In the genomic region with DNA sequence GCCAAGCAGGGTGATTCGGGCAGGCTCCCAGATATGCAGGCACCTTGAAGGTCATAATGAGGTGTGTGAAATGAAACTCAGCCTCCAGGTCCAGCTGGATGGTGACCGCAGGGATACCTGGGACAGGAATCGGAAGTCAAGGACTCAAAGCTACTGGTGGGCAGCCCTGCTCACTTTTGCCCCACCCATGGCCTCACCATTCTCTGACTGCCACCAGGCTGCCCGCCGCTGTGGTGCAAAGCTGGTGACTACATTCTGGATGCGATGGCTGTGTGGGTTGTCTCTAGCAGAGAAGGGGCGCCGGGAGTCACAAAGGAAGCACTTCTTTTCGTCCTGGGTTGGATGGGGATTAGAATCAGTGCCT, we compare ENCODE assay signal across 10 cellular contexts. TPM values are rescaled to one million over a fixed set of nuclear protein-coding genes. Genes with fewer than 3 reads are reported as not detected.
DNase-seq lines count a peak whose midpoint lies in the region; ATAC-seq, FAIRE-seq and TF ChIP-seq lines count a peak whose summit lies in the region.
"Had no signal": no experiment of that assay in that cellular context is flagged by ENCODE, and none has a peak within 500 bp of the region (broad histone marks: within the 10 kb centered on the region; RNA-seq: fewer than 3 reads in every experiment).

No MANE protein-coding gene starts in this region.

- H3K4me1 Mint-ChIP-seq in nephron, result peaks cover 19% of the 10 kb centered on the region

- H3K36me3 ChIP-seq in heart right ventricle (peaks cover 0 to 49% (median 32%) of the 10 kb centered on the region in 9 donors), esophagus squamous epithelium (peaks cover 5 to 42% (median 14%) of the 10 kb centered on the region in 3 donors), small intestine (ENCODE audit: control insufficient read depth in 2 of 2, insufficient read depth in 2 of 2, low read length in 2 of 2) (no peaks in the 10 kb centered on the region)

- H3K9me3 ChIP-seq in heart right ventricle, result no peaks in the 10 kb centered on the region
- H3K9me3 ChIP-seq in esophagus squamous epithelium, result no peaks in the 10 kb centered on the region
- H3K9me3 ChIP-seq in small intestine (ENCODE audit: control insufficient read depth, low read depth), result no peaks in the 10 kb centered on the region

- ATAC-seq in heart right ventricle (peak in 2 of 8 donors; percentile 1 to 3), left cardiac atrium (no peak), GM19328 (IDR thresholded peaks at IDR 0.05; ENCODE audit: unreplicated experiment) (no peak)

- H3K27me3 Mint-ChIP-seq in nephron (ENCODE audit: low read depth), result no peaks in the 10 kb centered on the region

- FAIRE-seq in small intestine (lab: Jason Lieb, UNC), result no peak

- no peak for TF ChIP-seq POLR2A in esophagus squamous epithelium (IDR thresholded peaks at IDR 0.05)

- peak overlapping the region; percentile 98 to 99 (median 98) for H3K4me3 Mint-ChIP-seq in nephron

- peak overlapping the region; percentile 77 to 98 (median 80) for H3K27ac Mint-ChIP-seq in nephron

- H3K27me3 ChIP-seq in heart right ventricle (no peaks in the 10 kb centered on the region), esophagus squamous epithelium (no peaks in the 10 kb centered on the region), small intestine (ENCODE audit: control insufficient read depth in 2 of 2, insufficient read depth in 2 of 2, low read length in 2 of 2) (no peaks in the 10 kb centered on the region)

- no peak for DNase-seq in heart right ventricle
- no peak for DNase-seq in left cardiac atrium
- no peak for DNase-seq in esophagus squamous epithelium (lab: John Stamatoyannopoulos, UW)
- DNase-seq in small intestine, result no peak
- DNase-seq in NCI-H446 treated with DMSO at 0.1 percent for 48 hours (lab: John Stamatoyannopoulos, UW), result no peak
- no peak for DNase-seq in SK-N-DZ (ENCODE audit: low spot score)
- DNase-seq: effector memory CD4-positive, alpha-beta T cell; Karpas-422 had no signal

- H3K36me3 Mint-ChIP-seq in nephron (ENCODE audit: low read depth), result peaks cover 19% of the 10 kb centered on the region

- H3K4me1 ChIP-seq in heart right ventricle (peaks cover 15 to 46% (median 35%) of the 10 kb centered on the region in 9 donors), esophagus squamous epithelium (peaks cover 24 to 52% (median 24%) of the 10 kb centered on the region in 3 donors), small intestine (ENCODE audit: control insufficient read depth in 2 of 2, insufficient read depth in 1 of 2, low read depth in 1 of 2, low read length in 1 of 2) (peaks cover 0 to 4% of the 10 kb centered on the region in 2 donors)

- H3K9me3 Mint-ChIP-seq in nephron, result no peaks in the 10 kb centered on the region

- H3K27ac ChIP-seq in heart right ventricle, result peak overlapping the region; percentile 85 to 99 (median 94)
- H3K27ac ChIP-seq in esophagus squamous epithelium, result peak overlapping the region; percentile 85 to 92 (median 88)
- peak overlapping the region in 1 of 2 donors; percentile 92 for H3K27ac ChIP-seq in small intestine (ENCODE audit: low read depth in 1 of 2, low read length in 1 of 2)

- TF ChIP-seq CTCF in heart right ventricle (IDR thresholded peaks at IDR 0.05) (no peak), esophagus squamous epithelium (IDR thresholded peaks at IDR 0.05) (no peak), nephron (IDR thresholded peaks at IDR 0.05; ENCODE audit: unreplicated experiment in 3 of 3) (no peak)

- WGBS in heart right ventricle, 2 donors, result 20 to 34% methylated on average over 9 of the region's 9 CpGs
- 60 to 68% methylated on average over 3 to 6 of the region's 9 CpGs for WGBS in esophagus squamous epithelium, 2 donors
- WGBS in small intestine, 3 donors, result 56 to 62% (median 58%) methylated on average over 9 of the region's 9 CpGs

- intact Hi-C loops in heart right ventricle (cut with DNase I) (loop anchor here in 4 of 10 donors (5.0 kb wide), 4 partner anchors 35 to 90 kb away; a partner anchor contains a TSS), left cardiac atrium (cut with DNase I) (no loop called here), esophagus squamous epithelium (cut with DNase I) (no loop called here)

- H3K4me3 ChIP-seq in heart right ventricle (peak overlapping the region; percentile 61 to 97 (median 78)), esophagus squamous epithelium (peak overlapping the region; percentile 47 to 79 (median 66)), small intestine (ENCODE audit: low read depth in 1 of 2, low read length in 2 of 2) (peak overlapping the region in 1 of 2 donors; percentile 56)

RNA-seq across cellular contexts. Expression of a gene that starts 0.8 kb away (rescaled TPM):
- total RNA-seq in heart right ventricle, result 100 to 1,000 TPM; 575 to 961 (median 776) TPM
- polyA plus RNA-seq in heart right ventricle, result 1,000 to 10,000 TPM in 1 of 2 donors, 100 to 1,000 TPM in 1; 423 to 1,204 TPM
- total RNA-seq in left cardiac atrium, result 100 to 1,000 TPM; 629 to 714 TPM
- total RNA-seq in esophagus squamous epithelium, result 100 to 1,000 TPM in 3 of 4 donors, 10 to 100 TPM in 1; 66.0 to 319 (median 175) TPM
- polyA plus RNA-seq in small intestine, result 100 to 1,000 TPM; 124 to 598 (median 312) TPM
- polyA plus RNA-seq in SK-N-DZ (2014; cell fraction: cytosol; rRNA removed), result 11.8 and 20.8 TPM in 2 replicates
- polyA plus RNA-seq in SK-N-DZ (2014; cell fraction: nucleus; rRNA removed), result 98.1 and 192 TPM in 2 replicates

RNA-seq across cellular contexts. Expression of a gene that starts 11.4 kb away (rescaled TPM):
- total RNA-seq in heart right ventricle (10 to 100 TPM; 47.5 to 78.1 (median 62.5) TPM), left cardiac atrium (10 to 100 TPM; 38.3 to 49.5 TPM), esophagus squamous epithelium (10 to 100 TPM; 37.8 to 52.3 (median 40.7) TPM)
- polyA plus RNA-seq in heart right ventricle (10 to 100 TPM; 18.1 to 20.2 TPM), small intestine (10 to 100 TPM; 20.1 to 26.2 (median 22.2) TPM)
- 41.5 and 49.9 TPM in 2 replicates for polyA plus RNA-seq in SK-N-DZ (2014; cell fraction: cytosol; rRNA removed)
- polyA plus RNA-seq in SK-N-DZ (2014; cell fraction: nucleus; rRNA removed), result 111 and 126 TPM in 2 replicates

RNA-seq across cellular contexts. Expression of a gene that starts 27.5 kb away (rescaled TPM):
- 100 to 1,000 TPM; 173 to 265 (median 206) TPM for total RNA-seq in heart right ventricle
- polyA plus RNA-seq in heart right ventricle, result 100 to 1,000 TPM; 120 to 369 TPM
- total RNA-seq in left cardiac atrium, result 100 to 1,000 TPM; 150 to 166 TPM
- 100 to 1,000 TPM; 236 to 290 (median 265) TPM for total RNA-seq in esophagus squamous epithelium
- polyA plus RNA-seq in small intestine, result 100 to 1,000 TPM; 360 to 425 (median 395) TPM
- polyA plus RNA-seq in SK-N-DZ (2014; cell fraction: cytosol; rRNA removed), result 163 and 177 TPM in 2 replicates
- polyA plus RNA-seq in SK-N-DZ (2014; cell fraction: nucleus; rRNA removed), result 347 and 470 TPM in 2 replicates

RNA-seq across cellular contexts. Expression of a gene that starts 34.1 kb away (rescaled TPM):
- total RNA-seq in heart right ventricle (10 to 100 TPM; 10.4 to 16.9 (median 12.3) TPM), left cardiac atrium (10 to 100 TPM; 12.3 to 15.3 TPM), esophagus squamous epithelium (10 to 100 TPM; 17.0 to 31.1 (median 23.1) TPM)
- polyA plus RNA-seq in heart right ventricle (10 to 100 TPM in 1 of 2 donors, 1 to 10 TPM in 1; 7.2 to 16.3 TPM), small intestine (10 to 100 TPM; 13.0 to 22.3 (median 13.5) TPM)
- polyA plus RNA-seq in SK-N-DZ (2014; cell fraction: cytosol; rRNA removed), result 34.0 and 40.4 TPM in 2 replicates
- polyA plus RNA-seq in SK-N-DZ (2014; cell fraction: nucleus; rRNA removed), result 18.2 and 22.4 TPM in 2 replicates

RNA-seq across cellular contexts. Expression of a gene that starts 38.2 kb away (rescaled TPM):
- total RNA-seq in heart right ventricle (10 to 100 TPM; 54.5 to 72.5 (median 58.7) TPM), left cardiac atrium (10 to 100 TPM; 50.4 to 59.9 TPM), esophagus squamous epithelium (10 to 100 TPM; 36.8 to 85.6 (median 49.1) TPM)
- polyA plus RNA-seq in heart right ventricle (10 to 100 TPM; 21.1 to 34.2 TPM), small intestine (10 to 100 TPM; 27.9 to 39.4 (median 38.2) TPM)
- 61.9 and 84.1 TPM in 2 replicates for polyA plus RNA-seq in SK-N-DZ (2014; cell fraction: cytosol; rRNA removed)
- 195 and 210 TPM in 2 replicates for polyA plus RNA-seq in SK-N-DZ (2014; cell fraction: nucleus; rRNA removed)
